10 cellular contexts compared by ENCODE assay signal in genomic region chr21:33025471-33026298, GRCh38. TPM values are rescaled to one million over a fixed set of nuclear protein-coding genes. Genes with fewer than 3 reads are reported as not detected.
DNase-seq lines count a peak whose midpoint lies in the region; ATAC-seq and TF ChIP-seq lines count a peak whose summit lies in the region.
"Had no signal": no experiment of that assay in that cellular context is flagged by ENCODE, and none has a peak within 500 bp of the region (broad histone marks: within the 10 kb centered on the region; RNA-seq: fewer than 3 reads in every experiment).

OLIG2 (plus strand) TSS chr21:33025935; CDS start chr21:33026863, 928 bp downstream.

- H3K4me1 ChIP-seq in CD8-positive, alpha-beta memory T cell (ENCODE audit: insufficient read depth, low read length): peaks cover 33% of the 10 kb centered on the region
- peaks cover 12 to 48% of the 10 kb centered on the region in 2 donors for H3K4me1 ChIP-seq in naive thymus-derived CD4-positive, alpha-beta T cell (ENCODE audit: control insufficient read depth in 2 of 2, insufficient read depth in 2 of 2, low read length in 2 of 2)
- H3K4me1 ChIP-seq in right cardiac atrium (ENCODE audit: control insufficient read depth, insufficient read depth, low read length): no peaks in the 10 kb centered on the region
- H3K4me1 ChIP-seq in adrenal gland (replicated peaks in 1 of 2): peaks cover 0 to 21% of the 10 kb centered on the region in 2 donors

- no peaks in the 10 kb centered on the region for H3K36me3 ChIP-seq in CD8-positive, alpha-beta memory T cell (ENCODE audit: insufficient read depth, low read length)
- H3K36me3 ChIP-seq in naive thymus-derived CD4-positive, alpha-beta T cell (ENCODE audit: control insufficient read depth in 2 of 3, insufficient read depth in 3 of 3, low read length in 3 of 3): no peaks in the 10 kb centered on the region
- H3K36me3 ChIP-seq in adrenal gland (replicated peaks in 1 of 2): no peaks in the 10 kb centered on the region

- H3K27ac Mint-ChIP-seq in CD8-positive, alpha-beta memory T cell: peak within 1 kb of the TSS in 3 of 8 donors; percentile 14 to 59 (median 55)
- peak within 1 kb of the TSS; percentile 77 for H3K27ac Mint-ChIP-seq in activated naive CD8-positive, alpha-beta T cell treated with anti-CD3 and anti-CD28 coated beads, Interleukin-2, amount 10 ng/mL, durations not matched to agents 7 days and 5 days
- peak within 1 kb of the TSS in 2 of 9 donors; percentile 28 to 84 for H3K27ac Mint-ChIP-seq in naive thymus-derived CD4-positive, alpha-beta T cell

- intact Hi-C loops in naive thymus-derived CD4-positive, alpha-beta T cell (cut with micrococcal nuclease): loop anchor here in 1 of 2 donors (10.0 kb wide), 1 partner anchor 99 kb away; no protein-coding TSS in a partner anchor
- intact Hi-C loops in right cardiac atrium (cut with DNase I) (no loop called here), adrenal gland (cut with DNase I) (no loop called here)

- no peaks in the 10 kb centered on the region for H3K9me3 ChIP-seq in CD8-positive, alpha-beta memory T cell (ENCODE audit: low read length)
- H3K9me3 ChIP-seq in naive thymus-derived CD4-positive, alpha-beta T cell (ENCODE audit: control insufficient read depth in 2 of 3, low read length in 3 of 3): no peaks in the 10 kb centered on the region
- H3K9me3 ChIP-seq in right cardiac atrium (ENCODE audit: control insufficient read depth, low read length) (no peaks in the 10 kb centered on the region), adrenal gland (replicated peaks in 1 of 3) (no peaks in the 10 kb centered on the region)

- DNase-seq in CD8-positive, alpha-beta memory T cell: no peak
- DNase-seq in M059J (ENCODE audit: low read depth) (peak; percentile 42), right cardiac atrium (no peak), adrenal gland (no peak)
- peak; percentile 50 for DNase-seq in activated naive CD8-positive, alpha-beta T cell treated with anti-CD3 and anti-CD28 coated beads, Interleukin-2, amount 10 ng/mL, durations not matched to agents 7 days and 5 days
- DNase-seq in naive thymus-derived CD4-positive, alpha-beta T cell: no peak

- CTCF ChIA-PET in CD8-positive, alpha-beta memory T cell (lab: Charles Lee): no interaction called here
- CTCF ChIA-PET in naive thymus-derived CD4-positive, alpha-beta T cell (lab: Charles Lee): no interaction called here

- H3K27ac ChIP-seq in CD8-positive, alpha-beta memory T cell (ENCODE audit: low read depth, low read length): no peak within 1 kb of the TSS
- H3K27ac ChIP-seq in naive thymus-derived CD4-positive, alpha-beta T cell (ENCODE audit: low read depth, low read length): no peak within 1 kb of the TSS
- no peak within 1 kb of the TSS for H3K27ac ChIP-seq in right cardiac atrium (ENCODE audit: low read length)
- no peak within 1 kb of the TSS for H3K27ac ChIP-seq in adrenal gland

- POLR2A ChIA-PET in CD8-positive, alpha-beta memory T cell (lab: Charles Lee): no interaction called here
- POLR2A ChIA-PET in activated naive CD8-positive, alpha-beta T cell treated with anti-CD3 and anti-CD28 coated beads, Interleukin-2, amount 10 ng/mL, durations not matched to agents 7 days and 5 days (lab: Charles Lee): no interaction called here
- POLR2A ChIA-PET in naive thymus-derived CD4-positive, alpha-beta T cell (lab: Charles Lee): no interaction called here

- H3K4me1 Mint-ChIP-seq in CD8-positive, alpha-beta memory T cell: peaks cover 39 to 77% (median 49%) of the 10 kb centered on the region in 3 donors
- H3K4me1 Mint-ChIP-seq in activated naive CD8-positive, alpha-beta T cell treated with anti-CD3 and anti-CD28 coated beads, Interleukin-2, amount 10 ng/mL, durations not matched to agents 7 days and 5 days: peaks cover 22% of the 10 kb centered on the region
- H3K4me1 Mint-ChIP-seq in naive thymus-derived CD4-positive, alpha-beta T cell: peaks cover 24 to 70% (median 54%) of the 10 kb centered on the region in 7 donors

- peaks cover 84% of the 10 kb centered on the region for H3K27me3 ChIP-seq in CD8-positive, alpha-beta memory T cell (ENCODE audit: insufficient read depth, low read length, poor library complexity, severe bottlenecking)
- H3K27me3 ChIP-seq in naive thymus-derived CD4-positive, alpha-beta T cell (ENCODE audit: control insufficient read depth in 2 of 2, insufficient read depth in 2 of 2, low read length in 2 of 2): peaks cover 24 to 50% of the 10 kb centered on the region in 2 donors
- peaks cover 4% of the 10 kb centered on the region for H3K27me3 ChIP-seq in right cardiac atrium (ENCODE audit: control insufficient read depth, insufficient read depth)
- H3K27me3 ChIP-seq in adrenal gland: peaks cover 99% of the 10 kb centered on the region

- no peaks in the 10 kb centered on the region for H3K36me3 Mint-ChIP-seq in CD8-positive, alpha-beta memory T cell
- H3K36me3 Mint-ChIP-seq in activated naive CD8-positive, alpha-beta T cell treated with anti-CD3 and anti-CD28 coated beads, Interleukin-2, amount 10 ng/mL, durations not matched to agents 7 days and 5 days: peaks cover 6% of the 10 kb centered on the region
- H3K36me3 Mint-ChIP-seq in naive thymus-derived CD4-positive, alpha-beta T cell: peaks cover 0 to 6% (median 0%) of the 10 kb centered on the region in 5 donors

- 2% methylated on average over 52 of the region's 52 CpGs for WGBS in right cardiac atrium
- WGBS in adrenal gland, 4 donors: 1 to 5% (median 2%) methylated on average over 20 to 52 of the region's 52 CpGs

- H3K9me3 Mint-ChIP-seq in CD8-positive, alpha-beta memory T cell: peaks cover 0 to 2% (median 0%) of the 10 kb centered on the region in 5 donors
- H3K9me3 Mint-ChIP-seq in activated naive CD8-positive, alpha-beta T cell treated with anti-CD3 and anti-CD28 coated beads, Interleukin-2, amount 10 ng/mL, durations not matched to agents 7 days and 5 days: no peaks in the 10 kb centered on the region
- H3K9me3 Mint-ChIP-seq in naive thymus-derived CD4-positive, alpha-beta T cell: peaks cover 0 to 5% (median 0%) of the 10 kb centered on the region in 11 donors

- no peak within 1 kb of the TSS for H3K4me3 ChIP-seq in CD8-positive, alpha-beta memory T cell (ENCODE audit: low read length)
- H3K4me3 ChIP-seq in naive thymus-derived CD4-positive, alpha-beta T cell (ENCODE audit: low read length): no peak within 1 kb of the TSS
- H3K4me3 ChIP-seq in right cardiac atrium (ENCODE audit: low read length): no peak within 1 kb of the TSS
- H3K4me3 ChIP-seq in adrenal gland: no peak within 1 kb of the TSS

- peak within 1 kb of the TSS; percentile 23 to 86 (median 57) for H3K4me3 Mint-ChIP-seq in CD8-positive, alpha-beta memory T cell
- peak within 1 kb of the TSS; percentile 25 for H3K4me3 Mint-ChIP-seq in activated naive CD8-positive, alpha-beta T cell treated with anti-CD3 and anti-CD28 coated beads, Interleukin-2, amount 10 ng/mL, durations not matched to agents 7 days and 5 days
- peak within 1 kb of the TSS; percentile 35 to 76 (median 61) for H3K4me3 Mint-ChIP-seq in naive thymus-derived CD4-positive, alpha-beta T cell

- no peak for TF ChIP-seq POLR2A in adrenal gland (IDR thresholded peaks at IDR 0.05)

- no peak for ATAC-seq in activated naive CD8-positive, alpha-beta T cell treated with anti-CD3 and anti-CD28 coated beads, Interleukin-2, amount 10 ng/mL, durations not matched to agents 7 days and 5 days (ENCODE audit: low read depth)
- no peak for ATAC-seq in naive thymus-derived CD4-positive, alpha-beta T cell
- ATAC-seq in GM19395 (IDR thresholded peaks at IDR 0.05; ENCODE audit: unreplicated experiment) (no peak), right cardiac atrium (no peak), GM18517 (IDR thresholded peaks at IDR 0.05; ENCODE audit: unreplicated experiment) (no peak)

- no peak for TF ChIP-seq CTCF in adrenal gland (IDR thresholded peaks at IDR 0.05)

- H3K27me3 Mint-ChIP-seq in CD8-positive, alpha-beta memory T cell: peaks cover 76 to 85% of the 10 kb centered on the region in 2 donors
- H3K27me3 Mint-ChIP-seq in activated naive CD8-positive, alpha-beta T cell treated with anti-CD3 and anti-CD28 coated beads, Interleukin-2, amount 10 ng/mL, durations not matched to agents 7 days and 5 days: peaks cover 89% of the 10 kb centered on the region
- peaks cover 67 to 85% (median 80%) of the 10 kb centered on the region in 5 donors for H3K27me3 Mint-ChIP-seq in naive thymus-derived CD4-positive, alpha-beta T cell

RNA-seq across cellular contexts. Expression of gene OLIG2, which starts in this region (rescaled TPM):
- not detected for total RNA-seq in CD8-positive, alpha-beta memory T cell
- not detected for polyA plus RNA-seq in CD8-positive, alpha-beta memory T cell
- not detected in 2 replicates for total RNA-seq in M059J (2014; rRNA removed; shearing (Covaris generic))
- total RNA-seq in activated naive CD8-positive, alpha-beta T cell treated with anti-CD3 and anti-CD28 coated beads, Interleukin-2, amount 10 ng/mL, durations not matched to agents 7 days and 5 days: not detected
- not detected for total RNA-seq in naive thymus-derived CD4-positive, alpha-beta T cell
- not detected for polyA plus RNA-seq in naive thymus-derived CD4-positive, alpha-beta T cell
- total RNA-seq in right cardiac atrium: not detected
- not detected for polyA plus RNA-seq in right cardiac atrium
- total RNA-seq in adrenal gland: not detected
- under 1 TPM in 1 of 3 donors, not detected in 2; 0.16 TPM for polyA plus RNA-seq in adrenal gland
- total RNA-seq: subcutaneous adipose tissue had no signal
- polyA plus RNA-seq: keratinocyte had no signal

Comparison
In these comparisons a context has a peak if more than half of its experiments do, and no peak if none do; other contexts are left out.
1. Peak in DNase-seq in M059J; RNA of the gene not detected or under 1 TPM.
2. Peak in DNase-seq in activated naive CD8-positive, alpha-beta T cell treated with anti-CD3 and anti-CD28 coated beads, Interleukin-2, amount 10 ng/mL, durations not matched to agents 7 days and 5 days; RNA of the gene not detected or under 1 TPM.